Comparison of ENCODE assay signal across 26 cellular contexts in genomic region chr14:81066672-81067071, GRCh38.
"Had no signal": no experiment of that assay in that cellular context is flagged by ENCODE, and none has a peak within 500 bp of the region (broad histone marks: within the 10 kb centered on the region; RNA-seq: fewer than 3 reads in every experiment).

No MANE protein-coding gene starts in this region.

- H3K9me3 ChIP-seq: adrenal gland had no signal

- H3K4me1 ChIP-seq: adrenal gland, spleen, suprapubic skin had no signal

- FAIRE-seq: keratinocyte had no signal

- H3K27me3 ChIP-seq: adrenal gland, brain microvascular endothelial cell, suprapubic skin, tibial nerve had no signal

- DNase-seq: activated CD4-positive, alpha-beta T cell treated with anti-CD3 and anti-CD28 coated beads for 48 hours; activated CD4-positive, alpha-beta T cell treated with anti-CD3 and anti-CD28 coated beads, Interleukin-2, amount 50 U/mL, for 48 hours; activated CD8-positive, alpha-beta memory T cell treated with anti-CD3 and anti-CD28 coated beads for 24 hours; activated effector memory CD4-positive, alpha-beta T cell treated with anti-CD3 and anti-CD28 coated beads, Interleukin-2, amount 50 U/mL, for 16 hours; activated naive CD4-positive, alpha-beta T cell treated with anti-CD3 and anti-CD28 coated beads for 36 hours; activated naive CD8-positive, alpha-beta T cell treated with anti-CD3 and anti-CD28 coated beads for 36 hours; activated T-cell treated with anti-CD3 and anti-CD28 coated beads, Interleukin-2, amount 50 U/mL, for 1 hour; adrenal gland; aorta; brain microvascular endothelial cell; cortex of kidney; effector memory CD8-positive, alpha-beta T cell; erythroblast; head of caudate nucleus; hippocampal formation; left cardiac atrium; left ventricle myocardium superior; posterior cingulate gyrus; right cardiac atrium; spleen; stimulated activated naive CD4-positive, alpha-beta T cell; WERI-Rb-1 had no signal

- ATAC-seq: activated CD4-positive, CD25-positive, alpha-beta regulatory T cell treated with anti-CD3 and anti-CD28 coated beads, Interleukin-2, amount 50 U/mL, for 24 hours; effector memory CD8-positive, alpha-beta T cell; left cardiac atrium; left ventricle myocardium superior; right cardiac atrium had no signal

- H3K4me3 ChIP-seq: adrenal gland, spleen, suprapubic skin, tibial nerve had no signal

- H3K27ac ChIP-seq: adrenal gland, brain microvascular endothelial cell, spleen, suprapubic skin, tibial nerve, WERI-Rb-1 had no signal

- H3K36me3 ChIP-seq: adrenal gland, brain microvascular endothelial cell, spleen, suprapubic skin, tibial nerve, WERI-Rb-1 had no signal
